ENCODE assay signal across 17 cellular contexts in the genomic region with DNA sequence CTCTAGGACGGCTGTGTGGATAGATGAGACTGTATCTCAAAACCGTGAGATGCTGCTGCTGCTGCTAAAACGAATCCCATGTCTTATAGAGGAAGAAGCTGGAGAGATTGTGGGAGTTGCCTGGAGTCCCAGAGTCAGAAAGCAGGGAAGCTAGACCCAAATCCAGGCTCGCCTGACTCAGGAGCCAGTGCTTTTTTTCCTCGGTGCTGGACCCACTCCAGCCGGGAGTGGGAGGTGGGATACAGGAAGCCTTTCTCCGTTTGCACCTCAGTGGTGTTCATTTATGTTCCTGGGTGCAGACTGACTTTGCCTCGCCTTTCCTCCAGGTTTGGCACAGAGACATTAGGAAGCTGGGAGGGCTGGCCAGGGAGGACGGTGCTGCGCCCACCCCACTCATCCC.
DNase-seq lines count a peak whose midpoint lies in the region; ATAC-seq, FAIRE-seq and TF ChIP-seq lines count a peak whose summit lies in the region.
"Had no signal": no experiment of that assay in that cellular context is flagged by ENCODE, and none has a peak within 500 bp of the region (broad histone marks: within the 10 kb centered on the region; RNA-seq: fewer than 3 reads in every experiment).

No MANE protein-coding gene starts in this region.

- H3K4ac ChIP-seq in H1 (replicated peaks; ENCODE audit: insufficient read length, low read depth, low read length) = no peak overlapping the region
- H3K4ac ChIP-seq in neuronal stem cell (ENCODE audit: low read length) = no peak overlapping the region

- peaks cover 5% of the 10 kb centered on the region for H3K36me3 ChIP-seq in A673 (ENCODE audit: insufficient read depth, low read length, poor library complexity, severe bottlenecking)
- H3K36me3 ChIP-seq in H1 (ENCODE audit: control insufficient read depth in 2 of 4, insufficient read depth in 4 of 4, low read length in 3 of 4) = no peaks in the 10 kb centered on the region
- no peaks in the 10 kb centered on the region for H3K36me3 ChIP-seq in neuronal stem cell (replicated peaks in 1 of 2; ENCODE audit: control insufficient read depth in 2 of 2, insufficient read depth in 2 of 2, low read length in 2 of 2)
- no peaks in the 10 kb centered on the region for H3K36me3 ChIP-seq in kidney (ENCODE audit: control insufficient read depth in 1 of 2, insufficient read depth in 2 of 2, low read length in 2 of 2)
- H3K36me3 ChIP-seq: BLaER1 treated with 17β-estradiol and CSF1 and Interleukin-3, amounts not matched to agents 10 nM and 100 nM; HAP-1 had no signal

- H3K18ac ChIP-seq in H1 (ENCODE audit: extremely low read depth, low read length) = no peak overlapping the region
- H3K18ac ChIP-seq in neuronal stem cell (ENCODE audit: low read length) = peak overlapping the region; percentile 89

- H3K27ac ChIP-seq in A673 (ENCODE audit: low read depth, low read length, poor library complexity, severe bottlenecking) = peak overlapping the region; percentile 15
- H3K27ac ChIP-seq in H1 (ENCODE audit: low read depth, low read length) = no peak overlapping the region
- H3K27ac ChIP-seq in neuronal stem cell (replicated peaks; ENCODE audit: low read length) = no peak overlapping the region
- H3K27ac ChIP-seq in kidney (ENCODE audit: low read depth in 2 of 2, low read length in 2 of 2) = no peak overlapping the region
- H3K27ac ChIP-seq: BLaER1 treated with 17β-estradiol and CSF1 and Interleukin-3, amounts not matched to agents 10 nM and 100 nM had no signal

- FAIRE-seq in H1 (lab: Jason Lieb, UNC) = no peak
- FAIRE-seq in kidney (lab: Jason Lieb, UNC) = no peak
- FAIRE-seq: HepG2 had no signal

- no peak for TF ChIP-seq EP300 in H1 (IDR thresholded peaks at IDR 0.05; ENCODE audit: borderline replicate concordance in 1 of 2, low read depth in 2 of 2, low read length in 2 of 2)

- H3K4me1 ChIP-seq in A673 (ENCODE audit: insufficient read depth, low read length, poor library complexity, severe bottlenecking) = peaks cover 68% of the 10 kb centered on the region
- H3K4me1 ChIP-seq in H1 (replicated peaks in 1 of 4; ENCODE audit: control insufficient read depth in 3 of 4, insufficient read depth in 4 of 4, low read length in 3 of 4) = peaks cover 0 to 10% (median 7%) of the 10 kb centered on the region in 4 experiments; a peak in 6 of 7 replicates
- H3K4me1 ChIP-seq in neuronal stem cell (ENCODE audit: control insufficient read depth in 2 of 2, insufficient read depth in 1 of 2, low read depth in 1 of 2, low read length in 2 of 2) = peaks cover 0 to 10% of the 10 kb centered on the region in 2 donors
- H3K4me1 ChIP-seq in kidney (ENCODE audit: control insufficient read depth in 1 of 2, insufficient read depth in 1 of 2, low read depth in 1 of 2, low read length in 2 of 2) = no peaks in the 10 kb centered on the region

- 0 out of 2 replicates have a peak, but pooled peaks cover 1% of the 10 kb centered on the region for H3K23me2 ChIP-seq in H1 (ENCODE audit: low read depth, low read length)

- no peak overlapping the region for H3K27ac Mint-ChIP-seq in activated naive CD4-positive, alpha-beta T cell treated with anti-CD3 and anti-CD28 coated beads, Interleukin-2, amount 50 U/mL, for 72 hours
- H3K27ac Mint-ChIP-seq: B cell; CD8-positive, alpha-beta T cell had no signal

- H3K9me3 Mint-ChIP-seq in activated naive CD4-positive, alpha-beta T cell treated with anti-CD3 and anti-CD28 coated beads, Interleukin-2, amount 50 U/mL, for 72 hours = no peaks in the 10 kb centered on the region

- H2BK5ac ChIP-seq in H1 (ENCODE audit: low read depth, low read length) (no peak overlapping the region; the same call in 1 of the 2 replicates), neuronal stem cell (ENCODE audit: low read length) (no peak overlapping the region)

- no peaks in the 10 kb centered on the region for H3K36me3 Mint-ChIP-seq in activated naive CD4-positive, alpha-beta T cell treated with anti-CD3 and anti-CD28 coated beads, Interleukin-2, amount 50 U/mL, for 72 hours
- H3K36me3 Mint-ChIP-seq: CD8-positive, alpha-beta T cell had no signal

- intact Hi-C loops in A673 (cut with micrococcal nuclease; ENCODE audit: unreplicated experiment) (no loop called here), kidney (cut with DNase I) (no loop called here)

- H3K4me2 ChIP-seq in H1 (ENCODE audit: insufficient read depth in 1 of 2, low read depth in 2 of 2, low read length in 2 of 2) (no peak overlapping the region), neuronal stem cell (ENCODE audit: insufficient read depth, low read length, poor library complexity, severe bottlenecking) (no peak overlapping the region)
- H3K4me2 ChIP-seq: BLaER1 treated with 17β-estradiol and CSF1 and Interleukin-3, amounts not matched to agents 10 nM and 100 nM had no signal

- H2BK20ac ChIP-seq in H1 (ENCODE audit: low read length) = no peak overlapping the region

- H4K91ac ChIP-seq in H1 (replicated peaks; ENCODE audit: insufficient read length, low read length) (no peak overlapping the region), neuronal stem cell (ENCODE audit: low read depth, low read length, poor library complexity) (no peak overlapping the region)

- H4K20me1 ChIP-seq in H1 (replicated peaks in 1 of 2; ENCODE audit: control insufficient read depth in 1 of 2, insufficient read depth in 2 of 2, low read length in 2 of 2) = no peaks in the 10 kb centered on the region

- H3K4me3 ChIP-seq in A673 (ENCODE audit: low read depth, low read length, poor library complexity, severe bottlenecking) (no peak overlapping the region), H1 (ENCODE audit: extremely low read depth in 1 of 4, insufficient read depth in 2 of 4, low read depth in 3 of 4, low read length in 4 of 4) (no peak overlapping the region), neuronal stem cell (ENCODE audit: low read length in 2 of 2) (no peak overlapping the region), kidney (ENCODE audit: low read length in 2 of 2) (no peak overlapping the region)
- H3K4me3 ChIP-seq: BLaER1 treated with 17β-estradiol and CSF1 and Interleukin-3, amounts not matched to agents 10 nM and 100 nM; HAP-1 had no signal

- no peak overlapping the region for H3K56ac ChIP-seq in H1 (replicated peaks; ENCODE audit: insufficient read length, low read depth, low read length)

- no peak for TF ChIP-seq POLR2A in H1 (IDR thresholded peaks at IDR 0.05; ENCODE audit: control extremely low read depth in 1 of 2, low read depth in 2 of 2, low read length in 2 of 2)

- CTCF ChIA-PET in A673 (lab: Charles Lee) (interaction anchor here (2.0 kb wide), 1 partner anchor 38 kb away, joined by 8 read pairs; no protein-coding TSS in a partner anchor), H1 (lab: Charles Lee; ENCODE audit: partially characterized antibody) (interaction anchor here (0.8 to 9.3 kb wide), 31 partner anchors 10 to 664 kb away, joined by 3 to 78 read pairs (median 7); no protein-coding TSS in a partner anchor)

- no peak for TF ChIP-seq CTCF in A673 (conservative IDR thresholded peaks at IDR 0.05; ENCODE audit: low read depth, low read length)
- no peak for TF ChIP-seq CTCF in H1 (IDR thresholded peaks at IDR 0.05; ENCODE audit: control extremely low read depth in 1 of 3, insufficient read depth in 1 of 3, low read depth in 1 of 3, low read length in 3 of 3)
- no peak for TF ChIP-seq CTCF in kidney (IDR thresholded peaks at IDR 0.05; ENCODE audit: borderline replicate concordance, extremely low read depth, insufficient read depth)

- H2AK5ac ChIP-seq in H1 (ENCODE audit: low read depth, low read length) (peak overlapping the region; percentile 39; the same call in 1 of the 2 replicates), neuronal stem cell (ENCODE audit: low read depth, low read length) (peak overlapping the region; percentile 66)

- peak overlapping the region; percentile 57 for H4K8ac ChIP-seq in H1 (ENCODE audit: extremely low read depth, insufficient read depth, low read length)
- no peak overlapping the region for H4K8ac ChIP-seq in neuronal stem cell (ENCODE audit: low read depth, low read length)

- no peak overlapping the region for H2BK15ac ChIP-seq in H1 (ENCODE audit: low read length)
- H2BK15ac ChIP-seq in neuronal stem cell (ENCODE audit: low read length) = no peak overlapping the region

- no peak for ATAC-seq in activated naive CD4-positive, alpha-beta T cell treated with anti-CD3 and anti-CD28 coated beads, Interleukin-2, amount 50 U/mL, for 72 hours
- ATAC-seq: CD8-positive, alpha-beta T cell; HepG2 had no signal

- H2BK120ac ChIP-seq in H1 (replicated peaks; ENCODE audit: low read depth, low read length) (no peak overlapping the region), neuronal stem cell (ENCODE audit: low read depth, low read length) (no peak overlapping the region)

- DNase-seq in A673 (ENCODE audit: low spot score) (no peak), H1 (ENCODE audit: low read depth in 1 of 2, low spot score in 2 of 2) (no peak), neuronal stem cell (ENCODE audit: low spot score) (no peak), superior temporal gyrus (ENCODE audit: extremely low spot score) (peak; percentile 62), NCI-H1417 treated with DMSO at 0.1 percent for 48 hours (lab: John Stamatoyannopoulos, UW) (no peak), kidney (no peak)
- DNase-seq in activated naive CD4-positive, alpha-beta T cell treated with anti-CD3 and anti-CD28 coated beads, Interleukin-2, amount 50 U/mL, for 72 hours (ENCODE audit: low spot score in 2 of 2) = no peak
- DNase-seq: 8988T; Calu3; CD8-positive, alpha-beta T cell; DMS79 treated with DMSO at 0.1 percent for 48 hours; GF-D8; GOT3 had no signal

- H2AFZ ChIP-seq in H1 (ENCODE audit: low read length) (no peak overlapping the region), neuronal stem cell (ENCODE audit: low read length) (no peak overlapping the region)

- TF ChIP-seq RAD21 in H1 (IDR thresholded peaks at IDR 0.05 in 1 of 2, conservative IDR thresholded peaks at IDR 0.05 in 1 of 2; ENCODE audit: low read depth in 2 of 2, low read length in 2 of 2) = no peak

- POLR2A ChIA-PET in A673 (lab: Charles Lee; ENCODE audit: low non-redundant PET) = no interaction called here
- POLR2A ChIA-PET in H1 (lab: Charles Lee; ENCODE audit: partially characterized antibody) = interaction anchor here (1.1 kb wide), 1 partner anchor 44 kb away, joined by 3 read pairs; no protein-coding TSS in a partner anchor

- H3K79me1 ChIP-seq in H1 (ENCODE audit: low read depth, low read length) (no peaks in the 10 kb centered on the region), neuronal stem cell (ENCODE audit: low read depth, low read length) (no peaks in the 10 kb centered on the region)

- 80% methylated on average over 8 of the region's 10 CpGs; no CpG with 5 or more reads in 1 of the 2 experiments for WGBS in H1 (ENCODE audit: extremely low coverage in 1 of 2, insufficient coverage in 1 of 2, insufficient read length in 1 of 2, insufficient replicate concordance in 2 of 2, low coverage in 1 of 2, low lambda C conversion rate in 2 of 2, missing lambda C conversion rate in 1 of 2), 2 experiments
- WGBS in neuronal stem cell (ENCODE audit: extremely low coverage in 2 of 2, insufficient read length in 2 of 2, insufficient replicate concordance in 1 of 2), 2 donors = no CpG with 5 or more reads among the region's 10 CpGs

- H3K27me3 ChIP-seq in A673 (replicated peaks; ENCODE audit: insufficient read depth, low read depth, low read length, poor library complexity) (no peaks in the 10 kb centered on the region), H1 (replicated peaks in 1 of 4; ENCODE audit: control insufficient read depth in 3 of 4, extremely low read depth in 1 of 4, insufficient read depth in 3 of 4, low read length in 3 of 4) (no peaks in the 10 kb centered on the region), neuronal stem cell (ENCODE audit: control insufficient read depth in 3 of 3, insufficient read depth in 3 of 3, low read depth in 1 of 3, low read length in 3 of 3) (peaks cover 0 to 12% (median 0%) of the 10 kb centered on the region in 3 experiments)
- H3K27me3 ChIP-seq: BLaER1 treated with 17β-estradiol and CSF1 and Interleukin-3, amounts not matched to agents 10 nM and 100 nM had no signal

- H3K9me3 ChIP-seq in A673 (ENCODE audit: low read depth, low read length, poor library complexity, severe bottlenecking) = no peaks in the 10 kb centered on the region
- 0 out of 4 replicates have a peak, but pooled peaks cover 0 to 3% of the 10 kb centered on the region in 2 experiments for H3K9me3 ChIP-seq in H1 (ENCODE audit: insufficient read depth in 2 of 2, low read depth in 1 of 2, low read length in 1 of 2)
- H3K9me3 ChIP-seq in neuronal stem cell (replicated peaks in 1 of 2; ENCODE audit: control insufficient read depth in 2 of 2, insufficient read depth in 1 of 2, low read depth in 1 of 2, low read length in 2 of 2) = no peaks in the 10 kb centered on the region
- peaks cover 0 to 7% of the 10 kb centered on the region in 2 donors for H3K9me3 ChIP-seq in kidney (ENCODE audit: control insufficient read depth in 1 of 2, low read length in 2 of 2)

- no peak overlapping the region for H3K9ac ChIP-seq in H1 (replicated peaks in 1 of 4; ENCODE audit: extremely low read depth in 1 of 4, low read depth in 3 of 4, low read length in 3 of 4)
- no peak overlapping the region for H3K9ac ChIP-seq in neuronal stem cell (ENCODE audit: low read depth, low read length, poor library complexity)
- no peak overlapping the region for H3K9ac ChIP-seq in kidney (ENCODE audit: low read length in 2 of 2)
- H3K9ac ChIP-seq: BLaER1 treated with 17β-estradiol and CSF1 and Interleukin-3, amounts not matched to agents 10 nM and 100 nM had no signal

- no peak overlapping the region for H4K5ac ChIP-seq in H1 (ENCODE audit: insufficient read length, low read depth, low read length)

- H3K79me2 ChIP-seq in H1 (ENCODE audit: control insufficient read depth in 1 of 2, insufficient read depth in 2 of 2, low read length in 2 of 2) = no peaks in the 10 kb centered on the region

- no TSS peak for BruUV-seq in A673 (replicated peaks; lab: Mats Ljungman, UMichigan)

- H3K23ac ChIP-seq in H1 (ENCODE audit: insufficient read length) (no peak overlapping the region), neuronal stem cell (ENCODE audit: low read depth, low read length, poor library complexity) (no peak overlapping the region)

- H3K14ac ChIP-seq in H1 (ENCODE audit: insufficient read length) (no peak overlapping the region), neuronal stem cell (ENCODE audit: low read length) (no peak overlapping the region)

- H2BK12ac ChIP-seq in H1 (ENCODE audit: low read depth, low read length) (no peak overlapping the region), neuronal stem cell (ENCODE audit: low read length) (no peak overlapping the region)
